ENCODE assay signal across 1 cellular context in the genomic region with DNA sequence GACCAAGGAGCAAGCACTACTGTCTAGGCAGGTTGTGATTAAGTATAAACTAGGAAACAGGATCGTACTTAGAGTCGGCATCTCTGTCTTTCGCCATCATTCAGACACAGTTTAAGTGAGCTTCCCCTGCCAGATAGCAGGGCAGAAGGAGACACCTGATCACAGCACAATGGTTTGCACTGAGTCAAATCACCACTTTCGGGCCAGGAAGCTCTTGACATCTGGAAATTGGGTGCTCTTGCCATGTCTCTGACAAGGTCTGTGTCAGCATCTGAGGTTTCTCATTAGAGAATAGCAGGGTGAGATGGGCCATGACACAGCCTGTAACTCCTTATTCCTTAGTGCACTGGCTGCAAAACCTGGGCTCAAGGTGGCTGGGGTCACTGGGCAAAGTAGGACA.
TF ChIP-seq lines count a peak whose summit lies in the region.

No MANE protein-coding gene starts in this region.

TF ChIP-seq in GM12878, 131 proteins besides CTCF, POLR2A, EP300 and RAD21 (continued from another document):
- TF ChIP-seq, protein P1, sequence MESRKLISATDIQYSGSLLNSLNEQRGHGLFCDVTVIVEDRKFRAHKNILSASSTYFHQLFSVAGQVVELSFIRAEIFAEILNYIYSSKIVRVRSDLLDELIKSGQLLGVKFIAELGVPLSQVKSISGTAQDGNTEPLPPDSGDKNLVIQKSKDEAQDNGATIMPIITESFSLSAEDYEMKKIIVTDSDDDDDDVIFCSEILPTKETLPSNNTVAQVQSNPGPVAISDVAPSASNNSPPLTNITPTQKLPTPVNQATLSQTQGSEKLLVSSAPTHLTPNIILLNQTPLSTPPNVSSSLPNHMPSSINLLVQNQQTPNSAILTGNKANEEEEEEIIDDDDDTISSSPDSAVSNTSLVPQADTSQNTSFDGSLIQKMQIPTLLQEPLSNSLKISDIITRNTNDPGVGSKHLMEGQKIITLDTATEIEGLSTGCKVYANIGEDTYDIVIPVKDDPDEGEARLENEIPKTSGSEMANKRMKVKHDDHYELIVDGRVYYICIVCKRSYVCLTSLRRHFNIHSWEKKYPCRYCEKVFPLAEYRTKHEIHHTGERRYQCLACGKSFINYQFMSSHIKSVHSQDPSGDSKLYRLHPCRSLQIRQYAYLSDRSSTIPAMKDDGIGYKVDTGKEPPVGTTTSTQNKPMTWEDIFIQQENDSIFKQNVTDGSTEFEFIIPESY (IDR thresholded peaks at IDR 0.05): no peak
- TF ChIP-seq EED (IDR thresholded peaks at IDR 0.05; ENCODE audit: low read depth) (no peak), FOXM1 (IDR thresholded peaks at IDR 0.05; ENCODE audit: low read depth, low read length) (no peak), JUNB (IDR thresholded peaks at IDR 0.05) (peak; percentile 37; the same call in 1 of the 2 replicates), HDGF (IDR thresholded peaks at IDR 0.05) (no peak), STAT3 (IDR thresholded peaks at IDR 0.05; ENCODE audit: low read depth, low read length) (no peak), BCL3 (IDR thresholded peaks at IDR 0.05; ENCODE audit: borderline replicate concordance, insufficient read depth, low read depth, low read length, poor library complexity, severe bottlenecking) (no peak), SMAD1 (IDR thresholded peaks at IDR 0.05; ENCODE audit: low read depth, partially characterized antibody) (no peak), IRF4 (IDR thresholded peaks at IDR 0.05; ENCODE audit: low read depth, low read length) (peak; percentile 61; the same call in 1 of the 2 replicates), HSF1 (IDR thresholded peaks at IDR 0.05; ENCODE audit: low read depth, low read length) (no peak), RAD51 (IDR thresholded peaks at IDR 0.05) (no peak), CUX1 (IDR thresholded peaks at IDR 0.05; ENCODE audit: insufficient replicate concordance, low read depth, low read length) (no peak), ZBED1 (IDR thresholded peaks at IDR 0.05; ENCODE audit: borderline replicate concordance) (no peak)
